Comparison of ENCODE assay signal across 22 cellular contexts in the genomic region with DNA sequence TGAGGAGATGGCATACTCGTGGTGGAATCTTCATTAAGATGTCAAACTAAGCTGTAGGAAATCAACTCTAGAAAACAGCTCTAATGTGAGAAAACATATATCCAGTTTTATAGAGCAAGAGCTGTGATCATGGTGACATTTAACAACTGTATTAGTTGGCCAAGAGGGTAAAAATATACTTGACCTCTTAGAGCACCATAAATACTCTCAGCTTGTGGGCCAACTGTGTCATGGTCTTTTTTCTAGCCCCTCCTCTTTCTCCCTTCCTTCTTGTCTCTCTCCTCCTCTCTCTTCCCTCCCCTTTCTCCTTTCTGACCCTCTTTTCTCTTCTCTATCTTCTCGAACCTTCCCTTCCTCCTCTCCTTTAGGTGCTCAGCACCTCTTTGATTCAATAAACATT. TPM values are rescaled to one million over a fixed set of nuclear protein-coding genes. Genes with fewer than 3 reads are reported as not detected.
DNase-seq lines count a peak whose midpoint lies in the region; ATAC-seq and TF ChIP-seq lines count a peak whose summit lies in the region.
"Had no signal": no experiment of that assay in that cellular context is flagged by ENCODE, and none has a peak within 500 bp of the region (broad histone marks: within the 10 kb centered on the region; RNA-seq: fewer than 3 reads in every experiment).

No MANE protein-coding gene starts in this region.

- TF ChIP-seq CTCF in right atrium auricular region (IDR thresholded peaks at IDR 0.05) = no peak
- no peak for TF ChIP-seq CTCF in psoas muscle (IDR thresholded peaks at IDR 0.05)

- H3K9me3 ChIP-seq in right atrium auricular region (no peaks in the 10 kb centered on the region), psoas muscle (no peaks in the 10 kb centered on the region)

- intact Hi-C loops in cardiac septum (cut with DNase I) = loop anchor here (5.0 kb wide), 2 partner anchors 49 to 209 kb away; a partner anchor contains a TSS
- intact Hi-C loops in psoas muscle (cut with DNase I) = loop anchor here (5.0 to 10.0 kb wide), 4 partner anchors 49 to 591 kb away; no protein-coding TSS in a partner anchor

- ATAC-seq in psoas muscle = peak; percentile 47 to 76 (median 76)
- ATAC-seq in GM21515 (IDR thresholded peaks at IDR 0.05; ENCODE audit: unreplicated experiment) = no peak
- ATAC-seq in HG02763 (IDR thresholded peaks at IDR 0.05; ENCODE audit: unreplicated experiment) = no peak
- ATAC-seq: activated CD8-positive, alpha-beta T cell treated with anti-CD3 and anti-CD28 coated beads, Interleukin-2, amount 10 ng/mL, durations not matched to agents 7 days and 5 days; left colon; natural killer cell treated with Interleukin-12 subunit alpha and Interleukin-12 subunit beta and Interleukin-15 and Interleukin-18, amount 100 ng/mL, for 72 hours had no signal

- H3K27ac ChIP-seq in right atrium auricular region = peak overlapping the region; percentile 41 to 58
- peak overlapping the region; percentile 88 for H3K27ac ChIP-seq in epithelial cell of prostate
- peak overlapping the region; percentile 87 for H3K27ac ChIP-seq in psoas muscle

- H3K4me1 ChIP-seq in right atrium auricular region (peaks cover 0 to 34% of the 10 kb centered on the region in 2 donors), psoas muscle (peaks cover 44% of the 10 kb centered on the region)

- H3K27me3 ChIP-seq in right atrium auricular region = no peaks in the 10 kb centered on the region
- no peaks in the 10 kb centered on the region for H3K27me3 ChIP-seq in psoas muscle (ENCODE audit: insufficient read depth in 3 of 3, low read length in 2 of 3)
- H3K27me3 ChIP-seq: dorsolateral prefrontal cortex had no signal

- DNase-seq in right atrium auricular region (ENCODE audit: low spot score) (no peak), cardiac septum (ENCODE audit: low spot score) (no peak), epithelial cell of prostate (ENCODE audit: low read depth, low spot score) (no peak), psoas muscle (no peak)
- DNase-seq in stimulated activated CD4-positive, alpha-beta T cell treated with anti-CD3 and anti-CD28 coated beads, Interleukin-1b, Interleukin-23, amount 100 ng/mL, for 48 hours = no peak
- no peak for DNase-seq in stimulated activated CD4-positive, alpha-beta T cell treated with anti-CD3 and anti-CD28 coated beads, Interleukin-15, amount 100 ng/mL, for 24 hours
- DNase-seq: activated B cell treated with CpG ODN at 0.5 μM for 24 hours; activated CD8-positive, alpha-beta T cell treated with anti-CD3 and anti-CD28 coated beads, Interleukin-2, amount 10 ng/mL, durations not matched to agents 7 days and 5 days; activated naive CD4-positive, alpha-beta T cell treated with Interleukin-2 at 50 U/mL for 16 hours; activated T-cell treated with anti-CD3 and anti-CD28 coated beads, Interleukin-2, amount 50 U/mL, for 24 hours; caudate nucleus; dorsolateral prefrontal cortex; left colon; NCI-H1694 treated with DMSO at 0.1 percent for 48 hours; NCI-H82; stimulated activated CD4-positive, alpha-beta T cell treated with anti-CD3 and anti-CD28 coated beads, Interleukin-4, amount 100 ng/mL, for 24 hours had no signal

- no peak overlapping the region for H3K4me3 ChIP-seq in right atrium auricular region
- H3K4me3 ChIP-seq in psoas muscle = peak overlapping the region; percentile 52
- H3K4me3 ChIP-seq: smooth muscle cell had no signal

- WGBS in psoas muscle, 3 donors = 28 to 43% (median 36%) methylated on average over 2 of the region's 2 CpGs

- no peaks in the 10 kb centered on the region for H3K36me3 ChIP-seq in right atrium auricular region
- H3K36me3 ChIP-seq in psoas muscle (ENCODE audit: insufficient read depth in 1 of 2, low read depth in 1 of 2) = no peaks in the 10 kb centered on the region

RNA-seq across cellular contexts. Expression of a gene that starts 54.7 kb away (rescaled TPM):
- not detected for total RNA-seq in right atrium auricular region
- 0.27 TPM for total RNA-seq in cardiac septum
- 1 to 10 TPM in 1 of 4 donors, under 1 TPM in 1, not detected in 2; 0.34 to 2.6 TPM for total RNA-seq in psoas muscle
- polyA plus RNA-seq in psoas muscle = under 1 TPM in 2 of 3 donors, not detected in 1; 0.05 to 0.08 TPM
- total RNA-seq: activated B cell treated with CpG ODN at 0.5 μM for 24 hours; activated CD8-positive, alpha-beta T cell treated with anti-CD3 and anti-CD28 coated beads, Interleukin-2, amount 10 ng/mL, durations not matched to agents 7 days and 5 days; epithelial cell of proximal tubule; natural killer cell treated with Interleukin-12 subunit alpha and Interleukin-12 subunit beta and Interleukin-15 and Interleukin-18, amount 100 ng/mL, for 72 hours; smooth muscle cell had no signal
- polyA plus RNA-seq: AG04450, smooth muscle cell had no signal

Comparison
In these comparisons a context has a peak if more than half of its experiments do, and no peak if none do; other contexts are left out.
1. ATAC-seq: peak in psoas muscle (4 of 4); none in GM21515 (single experiment) and HG02763 (single experiment).
2. Peak in every context shown above with its lines, with median percentiles within 50 percentile points of each other: H3K27ac ChIP-seq.